13 cellular contexts compared by ENCODE assay signal in the genomic region with DNA sequence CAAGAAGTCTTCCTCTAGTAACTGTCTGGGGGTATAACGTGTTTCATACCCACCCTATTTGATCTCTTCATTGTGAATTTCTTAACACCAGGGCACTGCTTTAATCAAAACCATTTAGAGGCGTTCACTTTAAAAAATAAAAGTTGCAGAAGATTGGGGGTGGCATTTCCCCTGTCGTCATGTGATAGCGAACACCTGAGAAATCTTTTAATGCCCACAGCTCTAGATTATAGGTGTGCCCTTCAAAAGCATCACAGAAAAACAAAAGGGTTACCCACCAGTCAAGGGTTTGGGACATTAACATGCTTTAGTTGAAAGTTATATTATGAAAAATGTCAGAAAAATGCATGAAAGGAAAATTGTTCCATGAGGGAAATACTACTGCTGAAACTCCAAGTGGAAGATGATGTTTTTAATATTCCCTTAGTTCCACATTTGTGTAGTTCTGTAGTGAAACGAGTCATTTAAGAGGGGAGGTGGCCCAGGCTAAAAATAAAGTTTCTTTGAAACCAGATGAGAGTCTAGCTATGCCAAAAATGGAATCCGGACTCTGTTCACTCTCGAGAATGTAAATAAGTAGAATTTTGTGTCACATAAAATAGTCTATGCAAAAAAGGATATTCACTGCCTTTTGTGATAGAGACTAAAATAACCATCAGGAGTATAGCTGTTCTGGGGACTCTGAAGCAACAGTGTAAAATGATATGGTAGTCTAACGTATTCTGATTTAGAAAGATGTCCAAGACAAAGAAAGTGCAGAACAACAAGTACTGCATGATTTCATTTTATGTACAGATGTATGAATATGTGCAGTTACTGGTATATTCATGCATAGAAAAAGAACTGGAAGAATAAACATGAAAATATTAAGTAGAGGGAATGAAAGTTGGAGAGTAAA. TPM values are rescaled to one million over a fixed set of nuclear protein-coding genes. Genes with fewer than 3 reads are reported as not detected.
A peak's percentile ranks its signal among the peaks of the same experiment; 100 is the strongest.
DNase-seq lines count a peak whose midpoint lies in the region; ATAC-seq, FAIRE-seq and TF ChIP-seq lines count a peak whose summit lies in the region.
"Had no signal": no experiment of that assay in that cellular context is flagged by ENCODE, and none has a peak within 500 bp of the region (broad histone marks: within the 10 kb centered on the region; RNA-seq: fewer than 3 reads in every experiment).

No MANE protein-coding gene starts in this region.

- peak overlapping the region; percentile 40 to 81 (median 80) for H3K27ac ChIP-seq in gastroesophageal sphincter

- TF ChIP-seq EP300 in gastroesophageal sphincter (IDR thresholded peaks at IDR 0.05) = no peak

- peak; percentile 90 for FAIRE-seq in GM12892 (lab: Jason Lieb, UNC)
- FAIRE-seq: TTC549 had no signal

- 20 to 35% methylated on average over 8 of the region's 8 CpGs for WGBS in gastroesophageal sphincter (ENCODE audit: low coverage in 1 of 2), 2 donors

- TF ChIP-seq POLR2A in GM12892 (IDR thresholded peaks at IDR 0.05; ENCODE audit: low read depth, low read length) (no peak), gastroesophageal sphincter (IDR thresholded peaks at IDR 0.05) (no peak)

- peaks cover 16 to 71% (median 20%) of the 10 kb centered on the region in 3 donors for H3K4me1 ChIP-seq in gastroesophageal sphincter

- ATAC-seq in GM21360 (IDR thresholded peaks at IDR 0.05; ENCODE audit: unreplicated experiment) (peak; percentile 64), HG03159 (IDR thresholded peaks at IDR 0.05; ENCODE audit: unreplicated experiment) (peak; percentile 58), gastroesophageal sphincter (no peak)

- H3K36me3 ChIP-seq in gastroesophageal sphincter = peaks cover 0 to 14% of the 10 kb centered on the region in 2 donors

- no peak for DNase-seq in GM12892 (ENCODE audit: insufficient read length)
- no peak for DNase-seq in medulla oblongata (ENCODE audit: extremely low spot score)
- no peak for DNase-seq in DMS53 treated with DMSO at 0.1 percent for 48 hours (lab: John Stamatoyannopoulos, UW; ENCODE audit: unreplicated experiment)
- no peak for DNase-seq in NCI-H510A treated with DMSO at 0.1 percent for 48 hours (lab: John Stamatoyannopoulos, UW)
- no peak for DNase-seq in SW 1271 (lab: John Stamatoyannopoulos, UW)
- DNase-seq: activated naive CD8-positive, alpha-beta T cell treated with anti-CD3 and anti-CD28 coated beads for 36 hours; NCI-H526 treated with DMSO at 0.1 percent for 48 hours; stimulated activated CD4-positive, alpha-beta T cell treated with anti-CD3 and anti-CD28 coated beads, Interleukin-12 subunit alpha, Interleukin-12 subunit beta, amount 100 ng/mL, for 4 hours; stomach had no signal

- peak overlapping the region; percentile 1 to 21 for H3K4me3 ChIP-seq in gastroesophageal sphincter
- H3K4me3 ChIP-seq: stomach had no signal

- TF ChIP-seq CTCF in gastroesophageal sphincter (IDR thresholded peaks at IDR 0.05) = no peak

- H3K9me3 ChIP-seq in gastroesophageal sphincter = no peaks in the 10 kb centered on the region
- H3K9me3 ChIP-seq: stomach had no signal

- H3K27me3 ChIP-seq in gastroesophageal sphincter = no peaks in the 10 kb centered on the region
- H3K27me3 ChIP-seq: stomach had no signal

RNA-seq across cellular contexts. Expression of a gene that starts 32.3 kb away (rescaled TPM):
- 8.2 TPM for polyA plus RNA-seq in GM12892 (2012; ENCODE audit: missing spikeins)
- total RNA-seq in gastroesophageal sphincter = 1 to 10 TPM; 3.2 to 8.4 (median 5.5) TPM

RNA-seq across cellular contexts. Expression of a gene that starts 32.4 kb away (rescaled TPM):
- 39.2 TPM for polyA plus RNA-seq in GM12892 (2012; ENCODE audit: missing spikeins)
- 100 to 1,000 TPM; 105 to 207 (median 144) TPM for total RNA-seq in gastroesophageal sphincter

RNA-seq across cellular contexts. Expression of a gene that starts 42.1 kb away (rescaled TPM):
- polyA plus RNA-seq in GM12892 (2012; ENCODE audit: missing spikeins) = 27.4 TPM
- total RNA-seq in gastroesophageal sphincter = 10 to 100 TPM in 1 of 4 donors, 1 to 10 TPM in 3; 4.5 to 14.9 (median 6.9) TPM

RNA-seq across cellular contexts. Expression of a gene that starts 42.3 kb away (rescaled TPM):
- polyA plus RNA-seq in GM12892 (2012; ENCODE audit: missing spikeins) = 10.1 TPM
- total RNA-seq in gastroesophageal sphincter = 10 to 100 TPM; 13.7 to 26.2 (median 21.2) TPM
